1 cellular context compared by ENCODE assay signal in the genomic region with DNA sequence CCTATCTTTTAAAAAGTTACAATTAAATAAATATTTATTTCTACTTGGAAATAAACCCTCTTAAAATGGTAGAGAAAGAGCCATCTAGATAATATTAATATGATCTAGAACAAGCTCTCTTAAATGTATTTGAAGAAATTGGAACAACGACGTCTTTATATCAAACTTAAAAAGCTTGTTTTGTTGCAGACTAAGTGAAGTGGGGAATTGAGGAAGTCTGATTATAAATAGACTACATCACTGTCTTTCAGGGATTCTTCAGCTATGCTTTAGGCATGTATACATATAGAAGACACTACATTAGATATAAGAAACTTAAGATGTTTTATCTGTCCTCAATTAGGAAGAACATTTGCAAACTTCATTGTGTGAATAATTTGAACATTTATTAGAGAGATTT.
TF ChIP-seq lines count a peak whose summit lies in the region.

No MANE protein-coding gene starts in this region.

TF ChIP-seq in GM12878, 131 proteins besides CTCF, POLR2A, EP300 and RAD21:
- TF ChIP-seq, protein P1, sequence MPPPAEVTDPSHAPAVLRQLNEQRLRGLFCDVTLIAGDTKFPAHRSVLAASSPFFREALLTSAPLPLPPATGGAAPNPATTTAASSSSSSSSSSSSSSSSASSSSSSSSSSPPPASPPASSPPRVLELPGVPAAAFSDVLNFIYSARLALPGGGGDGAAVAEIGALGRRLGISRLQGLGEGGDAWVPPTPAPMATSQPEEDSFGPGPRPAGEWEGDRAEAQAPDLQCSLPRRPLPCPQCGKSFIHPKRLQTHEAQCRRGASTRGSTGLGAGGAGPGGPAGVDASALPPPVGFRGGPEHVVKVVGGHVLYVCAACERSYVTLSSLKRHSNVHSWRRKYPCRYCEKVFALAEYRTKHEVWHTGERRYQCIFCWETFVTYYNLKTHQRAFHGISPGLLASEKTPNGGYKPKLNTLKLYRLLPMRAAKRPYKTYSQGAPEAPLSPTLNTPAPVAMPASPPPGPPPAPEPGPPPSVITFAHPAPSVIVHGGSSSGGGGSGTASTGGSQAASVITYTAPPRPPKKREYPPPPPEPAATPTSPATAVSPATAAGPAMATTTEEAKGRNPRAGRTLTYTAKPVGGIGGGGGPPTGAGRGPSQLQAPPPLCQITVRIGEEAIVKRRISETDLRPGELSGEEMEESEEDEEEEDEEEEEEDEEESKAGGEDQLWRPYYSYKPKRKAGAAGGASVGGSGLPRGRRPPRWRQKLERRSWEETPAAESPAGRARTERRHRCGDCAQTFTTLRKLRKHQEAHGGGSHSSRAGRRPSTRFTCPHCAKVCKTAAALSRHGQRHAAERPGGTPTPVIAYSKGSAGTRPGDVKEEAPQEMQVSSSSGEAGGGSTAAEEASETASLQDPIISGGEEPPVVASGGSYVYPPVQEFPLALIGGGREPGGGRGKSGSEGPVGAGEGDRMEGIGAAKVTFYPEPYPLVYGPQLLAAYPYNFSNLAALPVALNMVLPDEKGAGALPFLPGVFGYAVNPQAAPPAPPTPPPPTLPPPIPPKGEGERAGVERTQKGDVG (CRISPR knock-in tag; IDR thresholded peaks at IDR 0.05) = no peak
- TF ChIP-seq, protein P2, sequence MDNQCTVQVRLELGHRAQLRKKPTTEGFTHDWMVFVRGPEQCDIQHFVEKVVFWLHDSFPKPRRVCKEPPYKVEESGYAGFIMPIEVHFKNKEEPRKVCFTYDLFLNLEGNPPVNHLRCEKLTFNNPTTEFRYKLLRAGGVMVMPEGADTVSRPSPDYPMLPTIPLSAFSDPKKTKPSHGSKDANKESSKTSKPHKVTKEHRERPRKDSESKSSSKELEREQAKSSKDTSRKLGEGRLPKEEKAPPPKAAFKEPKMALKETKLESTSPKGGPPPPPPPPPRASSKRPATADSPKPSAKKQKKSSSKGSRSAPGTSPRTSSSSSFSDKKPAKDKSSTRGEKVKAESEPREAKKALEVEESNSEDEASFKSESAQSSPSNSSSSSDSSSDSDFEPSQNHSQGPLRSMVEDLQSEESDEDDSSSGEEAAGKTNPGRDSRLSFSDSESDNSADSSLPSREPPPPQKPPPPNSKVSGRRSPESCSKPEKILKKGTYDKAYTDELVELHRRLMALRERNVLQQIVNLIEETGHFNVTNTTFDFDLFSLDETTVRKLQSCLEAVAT (IDR thresholded peaks at IDR 0.05) = 0 out of 2 replicates have a peak, but pooled peaks have one; percentile 12
